In genomic region chr15:90060797-90061196, GRCh38 we compare ENCODE assay signal across 12 cellular contexts. TPM values are rescaled to one million over a fixed set of nuclear protein-coding genes. Genes with fewer than 3 reads are reported as not detected.
DNase-seq lines count a peak whose midpoint lies in the region; ATAC-seq and TF ChIP-seq lines count a peak whose summit lies in the region.
"Had no signal": no experiment of that assay in that cellular context is flagged by ENCODE, and none has a peak within 500 bp of the region (broad histone marks: within the 10 kb centered on the region; RNA-seq: fewer than 3 reads in every experiment).

No MANE protein-coding gene starts in this region.

- no peak for DNase-seq in activated naive CD8-positive, alpha-beta T cell treated with anti-CD3 and anti-CD28 coated beads, Interleukin-2, amount 10 ng/mL, durations not matched to agents 7 days and 5 days
- no peak for DNase-seq in activated naive CD8-positive, alpha-beta T cell treated with anti-CD3 and anti-CD28 coated beads, Interleukin-2, amount 50 U/mL, for 24 hours
- DNase-seq in SK-N-MC (ENCODE audit: low read depth, low spot score): no peak
- DNase-seq in left lung: no peak
- no peak for DNase-seq in upper lobe of left lung
- DNase-seq in hypothalamus (lab: John Stamatoyannopoulos, UW): no peak
- DNase-seq in activated CD4-positive, alpha-beta T cell treated with anti-CD3 and anti-CD28 coated beads for 48 hours: no peak
- DNase-seq: activated naive CD8-positive, alpha-beta T cell treated with anti-CD3 and anti-CD28 coated beads for 36 hours; cortex of kidney; foreskin melanocyte had no signal

- no peak for TF ChIP-seq POLR2A in upper lobe of left lung (IDR thresholded peaks at IDR 0.05)

- intact Hi-C loops in left lung (cut with DNase I): no loop called here

- H3K27me3 ChIP-seq in left lung: no peaks in the 10 kb centered on the region
- H3K27me3 ChIP-seq in upper lobe of left lung: no peaks in the 10 kb centered on the region

- H3K9me3 Mint-ChIP-seq in activated naive CD8-positive, alpha-beta T cell treated with anti-CD3 and anti-CD28 coated beads, Interleukin-2, amount 10 ng/mL, durations not matched to agents 7 days and 5 days: no peaks in the 10 kb centered on the region
- no peaks in the 10 kb centered on the region for H3K9me3 Mint-ChIP-seq in activated naive CD8-positive, alpha-beta T cell treated with anti-CD3 and anti-CD28 coated beads, Interleukin-2, amount 50 U/mL, for 24 hours
- H3K9me3 Mint-ChIP-seq: activated naive CD8-positive, alpha-beta T cell treated with anti-CD3 and anti-CD28 coated beads for 36 hours; neural crest cell had no signal

- H3K9me3 ChIP-seq in SK-N-MC (ENCODE audit: low read depth, low read length) (no peaks in the 10 kb centered on the region), left lung (no peaks in the 10 kb centered on the region), upper lobe of left lung (no peaks in the 10 kb centered on the region)

- TF ChIP-seq EP300 in upper lobe of left lung (IDR thresholded peaks at IDR 0.05): no peak

- no peak overlapping the region for H3K4me3 ChIP-seq in SK-N-MC
- no peak overlapping the region for H3K4me3 ChIP-seq in left lung
- H3K4me3 ChIP-seq in upper lobe of left lung: no peak overlapping the region

- H3K27ac ChIP-seq in SK-N-MC (peak overlapping the region; percentile 70), left lung (peak overlapping the region; percentile 83 to 96), upper lobe of left lung (peak overlapping the region in 3 of 4 donors; percentile 85 to 89 (median 88))

- POLR2A ChIA-PET in activated naive CD8-positive, alpha-beta T cell treated with anti-CD3 and anti-CD28 coated beads, Interleukin-2, amount 10 ng/mL, durations not matched to agents 7 days and 5 days (lab: Charles Lee): interaction anchor here (1.4 kb wide), 1 partner anchor 167 kb away, joined by 5 read pairs; the partner anchor contains the start of gene AP3S2

- 68 to 87% methylated on average over 3 of the region's 3 CpGs for WGBS in upper lobe of left lung, 2 donors

- H3K9ac ChIP-seq in SK-N-MC (ENCODE audit: insufficient read length): no peak overlapping the region

- no peak for ATAC-seq in activated naive CD8-positive, alpha-beta T cell treated with anti-CD3 and anti-CD28 coated beads, Interleukin-2, amount 10 ng/mL, durations not matched to agents 7 days and 5 days (ENCODE audit: low read depth)
- ATAC-seq in activated naive CD8-positive, alpha-beta T cell treated with anti-CD3 and anti-CD28 coated beads, Interleukin-2, amount 50 U/mL, for 24 hours: no peak
- ATAC-seq in left lung (no peak), upper lobe of left lung (ENCODE audit: low FRiP score in 2 of 2) (no peak), HG03139 (IDR thresholded peaks at IDR 0.05; ENCODE audit: unreplicated experiment) (no peak)

- H3K36me3 ChIP-seq in SK-N-MC (ENCODE audit: insufficient read depth, low read length): no peaks in the 10 kb centered on the region
- no peaks in the 10 kb centered on the region for H3K36me3 ChIP-seq in left lung
- H3K36me3 ChIP-seq in upper lobe of left lung: no peaks in the 10 kb centered on the region

- no peak overlapping the region for H3K4me3 Mint-ChIP-seq in activated naive CD8-positive, alpha-beta T cell treated with anti-CD3 and anti-CD28 coated beads, Interleukin-2, amount 10 ng/mL, durations not matched to agents 7 days and 5 days
- no peak overlapping the region for H3K4me3 Mint-ChIP-seq in activated naive CD8-positive, alpha-beta T cell treated with anti-CD3 and anti-CD28 coated beads, Interleukin-2, amount 50 U/mL, for 24 hours
- H3K4me3 Mint-ChIP-seq: activated naive CD8-positive, alpha-beta T cell treated with anti-CD3 and anti-CD28 coated beads for 36 hours; neural crest cell had no signal

- peak overlapping the region; percentile 21 for H3K27ac Mint-ChIP-seq in activated naive CD8-positive, alpha-beta T cell treated with anti-CD3 and anti-CD28 coated beads, Interleukin-2, amount 10 ng/mL, durations not matched to agents 7 days and 5 days
- H3K27ac Mint-ChIP-seq in activated naive CD8-positive, alpha-beta T cell treated with anti-CD3 and anti-CD28 coated beads, Interleukin-2, amount 50 U/mL, for 24 hours: no peak overlapping the region

- peaks cover 55 to 89% of the 10 kb centered on the region in 2 donors for H3K4me1 ChIP-seq in left lung
- H3K4me1 ChIP-seq in upper lobe of left lung: peaks cover 70 to 80% (median 75%) of the 10 kb centered on the region in 4 donors

- H3K27me3 Mint-ChIP-seq in activated naive CD8-positive, alpha-beta T cell treated with anti-CD3 and anti-CD28 coated beads, Interleukin-2, amount 10 ng/mL, durations not matched to agents 7 days and 5 days: no peaks in the 10 kb centered on the region
- H3K27me3 Mint-ChIP-seq in activated naive CD8-positive, alpha-beta T cell treated with anti-CD3 and anti-CD28 coated beads, Interleukin-2, amount 50 U/mL, for 24 hours: no peaks in the 10 kb centered on the region
- H3K27me3 Mint-ChIP-seq: activated naive CD8-positive, alpha-beta T cell treated with anti-CD3 and anti-CD28 coated beads for 36 hours had no signal

- peaks cover 27% of the 10 kb centered on the region for H3K4me1 Mint-ChIP-seq in activated naive CD8-positive, alpha-beta T cell treated with anti-CD3 and anti-CD28 coated beads, Interleukin-2, amount 10 ng/mL, durations not matched to agents 7 days and 5 days
- peaks cover 55% of the 10 kb centered on the region for H3K4me1 Mint-ChIP-seq in activated naive CD8-positive, alpha-beta T cell treated with anti-CD3 and anti-CD28 coated beads, Interleukin-2, amount 50 U/mL, for 24 hours

- no peaks in the 10 kb centered on the region for H3K36me3 Mint-ChIP-seq in activated naive CD8-positive, alpha-beta T cell treated with anti-CD3 and anti-CD28 coated beads, Interleukin-2, amount 10 ng/mL, durations not matched to agents 7 days and 5 days
- peaks cover 2% of the 10 kb centered on the region for H3K36me3 Mint-ChIP-seq in activated naive CD8-positive, alpha-beta T cell treated with anti-CD3 and anti-CD28 coated beads, Interleukin-2, amount 50 U/mL, for 24 hours (ENCODE audit: low read depth)

- TF ChIP-seq CTCF in left lung (IDR thresholded peaks at IDR 0.05) (no peak), upper lobe of left lung (IDR thresholded peaks at IDR 0.05) (no peak)

RNA-seq across cellular contexts. Expression of gene IDH2, which starts 41.5 kb away (rescaled TPM):
- 100 to 1,000 TPM; 233 to 260 TPM for total RNA-seq in activated naive CD8-positive, alpha-beta T cell treated with anti-CD3 and anti-CD28 coated beads, Interleukin-2, amount 10 ng/mL, durations not matched to agents 7 days and 5 days
- total RNA-seq in left lung: 10 to 100 TPM; 92.7 to 95.3 TPM
- total RNA-seq in upper lobe of left lung: 10 to 100 TPM; 41.5 to 72.1 (median 48.7) TPM

RNA-seq across cellular contexts. Expression of gene ZNF710, which starts 59.7 kb away (rescaled TPM):
- total RNA-seq in activated naive CD8-positive, alpha-beta T cell treated with anti-CD3 and anti-CD28 coated beads, Interleukin-2, amount 10 ng/mL, durations not matched to agents 7 days and 5 days: 10 to 100 TPM; 15.4 to 16.7 TPM
- 10 to 100 TPM; 46.2 to 53.7 TPM for total RNA-seq in left lung
- 10 to 100 TPM; 26.0 to 51.3 (median 44.5) TPM for total RNA-seq in upper lobe of left lung
